ENCODE assay signal across 2 cellular contexts in genomic region chr19:10593820-10594637, GRCh38.
TF ChIP-seq lines count a peak whose summit lies in the region.

No MANE protein-coding gene starts in this region.

TF ChIP-seq in GM12891, 5 proteins besides CTCF, POLR2A, EP300 and RAD21 (continued from another document):
- TF ChIP-seq PAX5 (IDR thresholded peaks at IDR 0.05; ENCODE audit: insufficient read depth, low read length, severe bottlenecking) (no peak), POLR2AphosphoS5 (IDR thresholded peaks at IDR 0.05; ENCODE audit: low read depth, low read length) (no peak), SPI1 (IDR thresholded peaks at IDR 0.05; ENCODE audit: low read depth, low read length) (peak; percentile 96)

TF ChIP-seq in IMR-90, 13 proteins besides CTCF, POLR2A, EP300 and RAD21 (continued from another document):
- TF ChIP-seq RCOR1 (IDR thresholded peaks at IDR 0.05; ENCODE audit: insufficient replicate concordance, low read length) = no peak
- no peak for TF ChIP-seq CHD1 (IDR thresholded peaks at IDR 0.05; ENCODE audit: low read depth, low read length)
- TF ChIP-seq MAFK (IDR thresholded peaks at IDR 0.05; ENCODE audit: low read depth, low read length) = no peak
- no peak for TF ChIP-seq FOS (IDR thresholded peaks at IDR 0.05; ENCODE audit: low read depth, low read length)
